ENCODE assay signal across 8 cellular contexts in genomic region chr4:76377922-76378321, GRCh38. TPM values are rescaled to one million over a fixed set of nuclear protein-coding genes. Genes with fewer than 3 reads are reported as not detected.
A peak's percentile ranks its signal among the peaks of the same experiment; 100 is the strongest.
DNase-seq lines count a peak whose midpoint lies in the region; ATAC-seq and TF ChIP-seq lines count a peak whose summit lies in the region.

No MANE protein-coding gene starts in this region.

- H3K4me1 ChIP-seq in colonic mucosa: no peaks in the 10 kb centered on the region

- no peak overlapping the region for H3K27ac ChIP-seq in colonic mucosa

- DNase-seq in AG08395 (ENCODE audit: low spot score) (peak; percentile 34), GM13976 (ENCODE audit: low spot score) (peak; percentile 37), SKM-1 (lab: John Stamatoyannopoulos, UW; ENCODE audit: unreplicated experiment) (peak; percentile 2), colonic mucosa (peak; percentile 58), omental fat pad (ENCODE audit: low spot score) (no peak), NCI-H446 (lab: John Stamatoyannopoulos, UW) (no peak), NCI-H2171 treated with DMSO at 0.1 percent for 48 hours (lab: John Stamatoyannopoulos, UW) (no peak)

- H3K9ac ChIP-seq in colonic mucosa (ENCODE audit: low read depth in 2 of 2, low read length in 2 of 2): no peak overlapping the region

- no peak for TF ChIP-seq CTCF in GM13976 (IDR thresholded peaks at IDR 0.05; ENCODE audit: borderline replicate concordance, control extremely low read depth, extremely low read depth, insufficient read depth, missing control alignments)
- TF ChIP-seq CTCF in colonic mucosa (IDR thresholded peaks at IDR 0.05): peak; percentile 47
- no peak for TF ChIP-seq CTCF in omental fat pad (IDR thresholded peaks at IDR 0.05)

- in situ Hi-C loops in GM13976 (cut with MboI; ENCODE audit: low sequenced_read_pairs, unreplicated experiment): no loop called here

- intact Hi-C loops in colonic mucosa (cut with DNase I): loop anchor here (5.0 kb wide), 3 partner anchors 71 to 196 kb away; partner anchors contain the start of genes FAM47E and STBD1

- H3K36me3 ChIP-seq in colonic mucosa: no peaks in the 10 kb centered on the region

- H3K9me3 ChIP-seq in colonic mucosa: no peaks in the 10 kb centered on the region

- H3K27me3 ChIP-seq in colonic mucosa: no peaks in the 10 kb centered on the region

- ATAC-seq in omental fat pad (ENCODE audit: low FRiP score) (peak; percentile 48), HG02973 (IDR thresholded peaks at IDR 0.05; ENCODE audit: unreplicated experiment) (no peak)

- no peak overlapping the region for H3K4me3 ChIP-seq in colonic mucosa

RNA-seq across cellular contexts. Expression of gene CCDC158, which starts 43.0 kb away (rescaled TPM):
- not detected for total RNA-seq in colonic mucosa
- under 1 TPM in 3 of 4 donors, not detected in 1; 0.32 to 0.75 (median 0.48) TPM for total RNA-seq in omental fat pad

RNA-seq across cellular contexts. Expression of gene SHROOM3, which starts 57.1 kb away (rescaled TPM):
- 100 to 1,000 TPM; 142 to 160 TPM for total RNA-seq in colonic mucosa
- total RNA-seq in omental fat pad: 10 to 100 TPM in 1 of 4 donors, 1 to 10 TPM in 3; 1.3 to 12.2 (median 3.1) TPM

Comparison
In these comparisons a context has a peak if more than half of its experiments do, and no peak if none do; other contexts are left out.
1. DNase-seq: peak in AG08395 (single experiment), GM13976 (single experiment), SKM-1 (single experiment) and colonic mucosa (single experiment); none in omental fat pad (single experiment), NCI-H446 (0 of 2) and NCI-H2171 treated with DMSO at 0.1 percent for 48 hours (single experiment).
2. RNA of gene SHROOM3, which starts 57.1 kb away (total RNA-seq): 142 to 160 TPM in colonic mucosa; 1.3 to 12.2 TPM in omental fat pad; every median in the first group is over 10 times any median in the second.